ENCODE assay signal across 11 cellular contexts in the genomic region with DNA sequence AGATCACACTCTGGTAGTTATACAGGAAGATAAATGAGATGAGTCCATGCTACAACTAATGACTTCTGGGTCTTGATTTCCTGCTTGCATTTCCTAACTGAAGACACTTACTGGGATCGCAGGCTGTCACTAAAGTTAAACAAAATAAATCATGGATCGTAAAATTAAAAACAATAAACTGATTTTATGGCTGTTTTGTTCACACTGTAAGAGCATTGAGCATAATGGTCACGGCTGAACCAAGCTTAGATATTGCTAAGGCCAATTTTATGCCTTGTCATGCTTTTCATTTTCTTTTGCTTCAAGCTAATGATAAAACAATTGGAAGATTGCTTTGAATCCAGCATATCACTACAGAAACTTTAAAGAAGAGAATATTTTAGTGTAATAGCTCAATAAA.
"Had no signal": no experiment of that assay in that cellular context is flagged by ENCODE, and none has a peak within 500 bp of the region (broad histone marks: within the 10 kb centered on the region; RNA-seq: fewer than 3 reads in every experiment).

No MANE protein-coding gene starts in this region.

- H3K4me3 ChIP-seq: esophagus muscularis mucosa, lower lobe of right lung, tibial artery had no signal

- H3K27ac ChIP-seq: esophagus muscularis mucosa, lower lobe of right lung, tibial artery had no signal

- H3K36me3 ChIP-seq: esophagus muscularis mucosa, lower lobe of right lung, tibial artery had no signal

- H3K27me3 ChIP-seq: esophagus muscularis mucosa, tibial artery had no signal

- DNase-seq: activated CD4-positive, alpha-beta memory T cell treated with anti-CD3 and anti-CD28 coated beads, Interleukin-2, amount 10 ng/mL, durations not matched to agents 7 days and 5 days; activated CD4-positive, alpha-beta T cell treated with anti-CD3 and anti-CD28 coated beads for 4 hours; activated CD8-positive, alpha-beta memory T cell treated with anti-CD3 and anti-CD28 coated beads, Interleukin-2, amount 10 ng/mL, durations not matched to agents 7 days and 5 days; effector CD8-positive, alpha-beta T cell; lower lobe of right lung; posterior cingulate gyrus; retina; stimulated activated naive CD8-positive, alpha-beta T cell treated with anti-CD3 and anti-CD28 coated beads, Interleukin-15, Interleukin-2, amounts not matched to agents 100 U/mL and 50 U/mL, for 24 hours; substantia nigra; tibial artery had no signal

- H3K9me3 ChIP-seq: esophagus muscularis mucosa, lower lobe of right lung, tibial artery had no signal
